ENCODE assay signal across 8 cellular contexts in genomic region chr19:39397360-39398296, GRCh38. TPM values are rescaled to one million over a fixed set of nuclear protein-coding genes. Genes with fewer than 3 reads are reported as not detected.
A peak's percentile ranks its signal among the peaks of the same experiment; 100 is the strongest.
DNase-seq lines count a peak whose midpoint lies in the region; ATAC-seq and TF ChIP-seq lines count a peak whose summit lies in the region.

No MANE protein-coding gene starts in this region.

- no peaks in the 10 kb centered on the region for H3K9me3 ChIP-seq in esophagus squamous epithelium

- peak overlapping the region in 3 of 4 donors; percentile 11 to 44 (median 26) for H3K4me3 ChIP-seq in esophagus squamous epithelium

- peaks cover 79% of the 10 kb centered on the region for H3K4me1 Mint-ChIP-seq in activated T-cell treated with anti-CD3 and anti-CD28 coated beads, Interleukin-2, amount 50 U/mL, for 72 hours (ENCODE audit: low read depth)
- H3K4me1 Mint-ChIP-seq in naive thymus-derived CD8-positive, alpha-beta T cell, result peaks cover 27 to 70% (median 63%) of the 10 kb centered on the region in 4 donors

- TF ChIP-seq CTCF in esophagus squamous epithelium (IDR thresholded peaks at IDR 0.05), result peak; percentile 97 to 99 (median 98)

- peak overlapping the region; percentile 43 to 45 for H3K4me3 Mint-ChIP-seq in activated T-cell treated with anti-CD3 and anti-CD28 coated beads, Interleukin-2, amount 50 U/mL, for 72 hours
- peak overlapping the region; percentile 40 to 84 (median 78) for H3K4me3 Mint-ChIP-seq in naive thymus-derived CD8-positive, alpha-beta T cell

- no peaks in the 10 kb centered on the region for H3K27me3 Mint-ChIP-seq in activated T-cell treated with anti-CD3 and anti-CD28 coated beads, Interleukin-2, amount 50 U/mL, for 72 hours (ENCODE audit: low read depth)
- H3K27me3 Mint-ChIP-seq in naive thymus-derived CD8-positive, alpha-beta T cell, result no peaks in the 10 kb centered on the region

- H3K4me1 ChIP-seq in esophagus squamous epithelium, result peaks cover 41 to 69% (median 43%) of the 10 kb centered on the region in 3 donors

- POLR2A ChIA-PET in naive thymus-derived CD8-positive, alpha-beta T cell (lab: Charles Lee), result interaction anchor here (0.5 to 11.2 kb wide), 13 partner anchors 10 to 283 kb away, joined by 3 to 258 read pairs (median 4); partner anchors contain the start of genes EID2B, GMFG, PLEKHG2 and RPS16

- peak overlapping the region; percentile 96 to 99 (median 98) for H3K27ac ChIP-seq in esophagus squamous epithelium

- H3K36me3 ChIP-seq in esophagus squamous epithelium, result peaks cover 0 to 47% (median 13%) of the 10 kb centered on the region in 3 donors

- 0% methylated on average over 5 of the region's 17 CpGs for WGBS in esophagus squamous epithelium, 2 donors

- no peak for TF ChIP-seq POLR2A in esophagus squamous epithelium (IDR thresholded peaks at IDR 0.05)

- in situ Hi-C loops in ACHN (cut with HindIII; ENCODE audit: low pct_ligation_motif_present, low pct_unique_long_range_greater_than_20kb, low sequenced_read_pairs) (no loop called here), KBM-7 (cut with MboI; ENCODE audit: low pct_unique_long_range_greater_than_20kb, low sequenced_read_pairs) (no loop called here)

- H3K27ac Mint-ChIP-seq in activated T-cell treated with anti-CD3 and anti-CD28 coated beads, Interleukin-2, amount 50 U/mL, for 72 hours, result peak overlapping the region; percentile 53
- H3K27ac Mint-ChIP-seq in naive thymus-derived CD8-positive, alpha-beta T cell, result peak overlapping the region; percentile 90 to 99 (median 96)

- H3K36me3 Mint-ChIP-seq in activated T-cell treated with anti-CD3 and anti-CD28 coated beads, Interleukin-2, amount 50 U/mL, for 72 hours (ENCODE audit: insufficient read depth in 2 of 2), result peaks cover 0 to 11% of the 10 kb centered on the region in 2 donors
- H3K36me3 Mint-ChIP-seq in naive thymus-derived CD8-positive, alpha-beta T cell, result peaks cover 0 to 45% (median 3%) of the 10 kb centered on the region in 3 donors

- no peaks in the 10 kb centered on the region for H3K27me3 ChIP-seq in esophagus squamous epithelium

- peak; percentile 31 for ATAC-seq in GM18867 (IDR thresholded peaks at IDR 0.05; ENCODE audit: unreplicated experiment)
- ATAC-seq in activated T-cell treated with anti-CD3 and anti-CD28 coated beads, Interleukin-2, amount 50 U/mL, for 72 hours (replicated peaks in 1 of 2), result peak; percentile 42 to 48
- peak; percentile 52 for ATAC-seq in naive thymus-derived CD8-positive, alpha-beta T cell

- intact Hi-C loops in esophagus squamous epithelium (cut with DNase I), result no loop called here

- DNase-seq in ACHN (peak; percentile 78), KBM-7 (peak; percentile 96), RKO (ENCODE audit: low spot score) (peak; percentile 85), esophagus squamous epithelium (lab: John Stamatoyannopoulos, UW) (no peak)
- DNase-seq in activated T-cell treated with anti-CD3 and anti-CD28 coated beads, Interleukin-2, amount 50 U/mL, for 72 hours, result peak; percentile 93 to 97
- peak; percentile 86 to 96 (median 94) for DNase-seq in naive thymus-derived CD8-positive, alpha-beta T cell
- DNase-seq in stimulated activated naive CD4-positive, alpha-beta T cell treated with Interleukin-2 at 50 U/mL for 16 hours (lab: John Stamatoyannopoulos, UW), result peak; percentile 90

- no peaks in the 10 kb centered on the region for H3K9me3 Mint-ChIP-seq in activated T-cell treated with anti-CD3 and anti-CD28 coated beads, Interleukin-2, amount 50 U/mL, for 72 hours
- no peaks in the 10 kb centered on the region for H3K9me3 Mint-ChIP-seq in naive thymus-derived CD8-positive, alpha-beta T cell

RNA-seq across cellular contexts. Expression of gene MED29, which starts 6.5 kb away (rescaled TPM):
- 10 to 100 TPM; 26.4 to 34.3 TPM for total RNA-seq in activated T-cell treated with anti-CD3 and anti-CD28 coated beads, Interleukin-2, amount 50 U/mL, for 72 hours
- 10 to 100 TPM; 11.8 to 20.1 (median 16.5) TPM for total RNA-seq in esophagus squamous epithelium
- 10 to 100 TPM; 53.8 to 59.0 TPM for total RNA-seq in naive thymus-derived CD8-positive, alpha-beta T cell
- polyA plus RNA-seq in naive thymus-derived CD8-positive, alpha-beta T cell, result 10 to 100 TPM; 48.1 to 71.4 (median 59.6) TPM

RNA-seq across cellular contexts. Expression of gene PAF1, which starts 6.7 kb away (rescaled TPM):
- total RNA-seq in activated T-cell treated with anti-CD3 and anti-CD28 coated beads, Interleukin-2, amount 50 U/mL, for 72 hours, result 10 to 100 TPM; 52.0 TPM
- total RNA-seq in esophagus squamous epithelium, result 10 to 100 TPM; 35.4 to 53.6 (median 38.1) TPM
- total RNA-seq in naive thymus-derived CD8-positive, alpha-beta T cell, result 10 to 100 TPM; 44.4 to 47.4 TPM
- 10 to 100 TPM; 30.7 to 53.0 (median 43.8) TPM for polyA plus RNA-seq in naive thymus-derived CD8-positive, alpha-beta T cell

RNA-seq across cellular contexts. Expression of gene ZFP36, which starts 9.0 kb away (rescaled TPM):
- 100 to 1,000 TPM in 1 of 2 donors, 10 to 100 TPM in 1; 81.4 to 108 TPM for total RNA-seq in activated T-cell treated with anti-CD3 and anti-CD28 coated beads, Interleukin-2, amount 50 U/mL, for 72 hours
- total RNA-seq in esophagus squamous epithelium, result 100 to 1,000 TPM in 3 of 4 donors, 10 to 100 TPM in 1; 72.1 to 230 (median 121) TPM
- 100 to 1,000 TPM; 184 to 188 TPM for total RNA-seq in naive thymus-derived CD8-positive, alpha-beta T cell
- 100 to 1,000 TPM in 2 of 3 donors, 10 to 100 TPM in 1; 70.4 to 137 (median 109) TPM for polyA plus RNA-seq in naive thymus-derived CD8-positive, alpha-beta T cell

RNA-seq across cellular contexts. Expression of gene PLEKHG2, which starts 14.8 kb away (rescaled TPM):
- total RNA-seq in activated T-cell treated with anti-CD3 and anti-CD28 coated beads, Interleukin-2, amount 50 U/mL, for 72 hours, result 10 to 100 TPM; 86.5 to 92.1 TPM
- total RNA-seq in esophagus squamous epithelium, result 1 to 10 TPM; 4.8 to 9.3 (median 7.6) TPM
- total RNA-seq in naive thymus-derived CD8-positive, alpha-beta T cell, result 10 to 100 TPM; 14.3 to 23.8 TPM
- 1 to 10 TPM; 4.2 to 5.0 (median 4.8) TPM for polyA plus RNA-seq in naive thymus-derived CD8-positive, alpha-beta T cell

RNA-seq across cellular contexts. Expression of gene RPS16, which starts 38.1 kb away (rescaled TPM):
- 1,000 to 10,000 TPM; 3,177 to 3,644 TPM for total RNA-seq in activated T-cell treated with anti-CD3 and anti-CD28 coated beads, Interleukin-2, amount 50 U/mL, for 72 hours
- total RNA-seq in esophagus squamous epithelium, result 1,000 to 10,000 TPM in 3 of 4 donors, 100 to 1,000 TPM in 1; 509 to 2,477 (median 1,257) TPM
- total RNA-seq in naive thymus-derived CD8-positive, alpha-beta T cell, result 1,000 to 10,000 TPM; 3,730 to 3,760 TPM
- polyA plus RNA-seq in naive thymus-derived CD8-positive, alpha-beta T cell, result 1,000 to 10,000 TPM; 2,588 to 2,812 (median 2,742) TPM
